Comparison of ENCODE assay signal across 2 cellular contexts in genomic region chr2:76472946-76473345, GRCh38.
TF ChIP-seq lines count a peak whose summit lies in the region.

No MANE protein-coding gene starts in this region.

TF ChIP-seq in GM23338, 12 proteins besides CTCF, POLR2A, EP300 and RAD21 (continued from another document):
- TF ChIP-seq ZNF462 (CRISPR knock-in tag; IDR thresholded peaks at IDR 0.05): no peak
- no peak for TF ChIP-seq EZH2 (IDR thresholded peaks at IDR 0.05; ENCODE audit: low read depth, unreplicated experiment)
- no peak for TF ChIP-seq STAT1 (IDR thresholded peaks at IDR 0.05; ENCODE audit: unreplicated experiment)
- no peak for TF ChIP-seq POLR2AphosphoS5 (IDR thresholded peaks at IDR 0.05; ENCODE audit: low read depth)

TF ChIP-seq in WTC11, 78 proteins besides CTCF, POLR2A, EP300 and RAD21 (continued from another document):
- TF ChIP-seq, protein P1, sequence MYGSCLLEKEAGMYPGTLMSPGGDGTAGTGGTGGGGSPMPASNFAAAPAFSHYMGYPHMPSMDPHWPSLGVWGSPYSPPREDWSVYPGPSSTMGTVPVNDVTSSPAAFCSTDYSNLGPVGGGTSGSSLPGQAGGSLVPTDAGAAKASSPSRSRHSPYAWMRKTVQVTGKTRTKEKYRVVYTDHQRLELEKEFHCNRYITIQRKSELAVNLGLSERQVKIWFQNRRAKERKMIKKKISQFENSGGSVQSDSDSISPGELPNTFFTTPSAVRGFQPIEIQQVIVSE (CRISPR knock-in tag; IDR thresholded peaks at IDR 0.05; ENCODE audit: borderline replicate concordance): no peak
- TF ChIP-seq, protein P2, sequence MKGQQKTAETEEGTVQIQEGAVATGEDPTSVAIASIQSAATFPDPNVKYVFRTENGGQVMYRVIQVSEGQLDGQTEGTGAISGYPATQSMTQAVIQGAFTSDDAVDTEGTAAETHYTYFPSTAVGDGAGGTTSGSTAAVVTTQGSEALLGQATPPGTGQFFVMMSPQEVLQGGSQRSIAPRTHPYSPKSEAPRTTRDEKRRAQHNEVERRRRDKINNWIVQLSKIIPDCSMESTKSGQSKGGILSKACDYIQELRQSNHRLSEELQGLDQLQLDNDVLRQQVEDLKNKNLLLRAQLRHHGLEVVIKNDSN (CRISPR knock-in tag; IDR thresholded peaks at IDR 0.05): no peak
- TF ChIP-seq TEAD1 (CRISPR knock-in tag; IDR thresholded peaks at IDR 0.05): no peak
- no peak for TF ChIP-seq MAX (CRISPR knock-in tag; IDR thresholded peaks at IDR 0.05)
- no peak for TF ChIP-seq SMAD4 (CRISPR knock-in tag; IDR thresholded peaks at IDR 0.05)
- TF ChIP-seq, protein P3, sequence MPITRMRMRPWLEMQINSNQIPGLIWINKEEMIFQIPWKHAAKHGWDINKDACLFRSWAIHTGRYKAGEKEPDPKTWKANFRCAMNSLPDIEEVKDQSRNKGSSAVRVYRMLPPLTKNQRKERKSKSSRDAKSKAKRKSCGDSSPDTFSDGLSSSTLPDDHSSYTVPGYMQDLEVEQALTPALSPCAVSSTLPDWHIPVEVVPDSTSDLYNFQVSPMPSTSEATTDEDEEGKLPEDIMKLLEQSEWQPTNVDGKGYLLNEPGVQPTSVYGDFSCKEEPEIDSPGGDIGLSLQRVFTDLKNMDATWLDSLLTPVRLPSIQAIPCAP (CRISPR knock-in tag; IDR thresholded peaks at IDR 0.05): no peak
- TF ChIP-seq ZNF425 (CRISPR knock-in tag; conservative IDR thresholded peaks at IDR 0.05): no peak
TF ChIP-seq in WTC11: peak in this region for 0.
